Comparison of ENCODE assay signal across 8 cellular contexts in genomic region chr4:87390055-87390454, GRCh38. TPM values are rescaled to one million over a fixed set of nuclear protein-coding genes. Genes with fewer than 3 reads are reported as not detected.
DNase-seq lines count a peak whose midpoint lies in the region; ATAC-seq and TF ChIP-seq lines count a peak whose summit lies in the region.
"Not testable (repeated sequence)": the region's sequence is repeated elsewhere in the genome, so short reads cannot be mapped to it uniquely, and the experiment has no call there.

No MANE protein-coding gene starts in this region.

- H3K4me1 ChIP-seq in Karpas-422 (ENCODE audit: low read length) (peaks cover 17% of the 10 kb centered on the region), tibial artery (peaks cover 0 to 20% (median 12%) of the 10 kb centered on the region in 4 donors)
- H3K4me1 ChIP-seq in ovary (ENCODE audit: insufficient read depth), result not testable (repeated sequence)

- not testable (repeated sequence) for H3K79me2 ChIP-seq in Karpas-422 (ENCODE audit: low read length)

- H3K4me2 ChIP-seq in Karpas-422 (ENCODE audit: low read depth, low read length, poor library complexity, severe bottlenecking), result peak overlapping the region; percentile 88

- H3K4me3 ChIP-seq in Karpas-422 (ENCODE audit: low read length), result peak overlapping the region; percentile 76
- peak overlapping the region; percentile 70 for H3K4me3 ChIP-seq in ovary
- peak overlapping the region; percentile 74 to 79 for H3K4me3 ChIP-seq in tibial artery

- CTCF ChIA-PET in Calu3 (lab: Charles Lee), result interaction anchor here (0.6 kb wide), 1 partner anchor 48 kb away, joined by 5 read pairs; no protein-coding TSS in a partner anchor

- H4K20me1 ChIP-seq in Karpas-422 (ENCODE audit: insufficient read depth, low read depth, low read length), result not testable (repeated sequence)

- H3K4me3 Mint-ChIP-seq in Calu3 (ENCODE audit: low read depth, unreplicated experiment) (peak overlapping the region; percentile 77), endothelial cell (ENCODE audit: unreplicated experiment) (peak overlapping the region; percentile 95)

- H3K9me3 Mint-ChIP-seq in Calu3 (ENCODE audit: low read depth, unreplicated experiment); endothelial cell (ENCODE audit: unreplicated experiment): not testable (repeated sequence)
- H3K9me3 Mint-ChIP-seq in activated naive CD4-positive, alpha-beta T cell treated with anti-CD3 and anti-CD28 coated beads, Interleukin-2, amount 50 U/mL, for 72 hours, result peaks cover 0 to 12% of the 10 kb centered on the region in 2 donors

- H3K27ac Mint-ChIP-seq in Calu3 (ENCODE audit: unreplicated experiment), result peak overlapping the region; percentile 27
- peak overlapping the region; percentile 52 to 91 for H3K27ac Mint-ChIP-seq in activated naive CD4-positive, alpha-beta T cell treated with anti-CD3 and anti-CD28 coated beads, Interleukin-2, amount 50 U/mL, for 72 hours
- not testable (repeated sequence) for H3K27ac Mint-ChIP-seq in endothelial cell (ENCODE audit: unreplicated experiment)

- intact Hi-C loops in Calu3 (cut with micrococcal nuclease; ENCODE audit: unreplicated experiment); ovary (cut with DNase I): not testable (repeated sequence)
- intact Hi-C loops in tibial artery (cut with DNase I; ENCODE audit: low total_unique reads), result loop anchor here (2.0 kb wide), 1 partner anchor 33 kb away; the partner anchor contains the start of gene NUDT9

- TF ChIP-seq POLR2A in ovary (IDR thresholded peaks at IDR 0.05), result not testable (repeated sequence)

- ATAC-seq in SK-N-SH treated with all-trans-retinoic acid at 6 μM for 48 hours (peak; percentile 60), left lobe of liver (peak; percentile 6)
- ATAC-seq in activated naive CD4-positive, alpha-beta T cell treated with anti-CD3 and anti-CD28 coated beads, Interleukin-2, amount 50 U/mL, for 72 hours, result not testable (repeated sequence)

- not testable (repeated sequence) for H3K36me3 ChIP-seq in Karpas-422 (ENCODE audit: insufficient read depth, low read length); ovary; tibial artery

- not testable (repeated sequence) for H3K27ac ChIP-seq in Karpas-422 (ENCODE audit: low read length); ovary
- H3K27ac ChIP-seq in tibial artery, result peak overlapping the region; percentile 92 to 95

- not testable (repeated sequence) for H3K9me3 ChIP-seq in Karpas-422 (ENCODE audit: low read length); ovary; tibial artery

- H3K36me3 Mint-ChIP-seq in Calu3 (ENCODE audit: insufficient read depth, unreplicated experiment), result peaks cover 25% of the 10 kb centered on the region
- H3K36me3 Mint-ChIP-seq in activated naive CD4-positive, alpha-beta T cell treated with anti-CD3 and anti-CD28 coated beads, Interleukin-2, amount 50 U/mL, for 72 hours, result peaks cover 14 to 26% of the 10 kb centered on the region in 2 donors
- not testable (repeated sequence) for H3K36me3 Mint-ChIP-seq in endothelial cell (ENCODE audit: low read depth, unreplicated experiment)

- not testable (repeated sequence) for TF ChIP-seq EP300 in ovary (IDR thresholded peaks at IDR 0.05)

- H2AFZ ChIP-seq in Karpas-422 (ENCODE audit: low read length), result not testable (repeated sequence)

- H3K9me2 ChIP-seq in Karpas-422 (replicated peaks; ENCODE audit: insufficient read depth, low read length), result not testable (repeated sequence)

- BruUV-seq in Calu3 (replicated peaks; lab: Mats Ljungman, UMichigan), result not testable (repeated sequence)

- TF ChIP-seq CTCF in Calu3 (IDR thresholded peaks at IDR 0.05; ENCODE audit: unreplicated experiment); endothelial cell (IDR thresholded peaks at IDR 0.05; ENCODE audit: unreplicated experiment); ovary (IDR thresholded peaks at IDR 0.05); tibial artery (IDR thresholded peaks at IDR 0.05): not testable (repeated sequence)

- WGBS in ovary, 3 donors, result 61 to 72% (median 69%) methylated on average over 20 of the region's 20 CpGs

- H3K4me1 Mint-ChIP-seq in Calu3 (ENCODE audit: low read depth, unreplicated experiment) (peaks cover 28% of the 10 kb centered on the region), endothelial cell (ENCODE audit: unreplicated experiment) (peaks cover 19% of the 10 kb centered on the region)

- H3K27me3 ChIP-seq in Karpas-422 (ENCODE audit: low read length); ovary; tibial artery: not testable (repeated sequence)

- peak overlapping the region; percentile 78; the same call in 1 of the 2 replicates for H3K9ac ChIP-seq in Karpas-422 (ENCODE audit: low read length)

- not testable (repeated sequence) for H3K27me3 Mint-ChIP-seq in Calu3 (ENCODE audit: unreplicated experiment); endothelial cell (ENCODE audit: unreplicated experiment)

- peak; percentile 39 for DNase-seq in Calu3
- not testable (repeated sequence) for DNase-seq in Karpas-422; activated naive CD4-positive, alpha-beta T cell treated with anti-CD3 and anti-CD28 coated beads, Interleukin-2, amount 50 U/mL, for 72 hours (ENCODE audit: low spot score in 2 of 2); endothelial cell (ENCODE audit: low spot score); left lobe of liver (ENCODE audit: low spot score); ovary; tibial artery

RNA-seq across cellular contexts. Expression of gene HSD17B11, which starts 0.9 kb away (rescaled TPM):
- total RNA-seq in Calu3 (2022) (48.2 and 50.5 TPM in 2 replicates), endothelial cell (ENCODE audit: unreplicated experiment) (27.2 TPM), left lobe of liver (135 TPM), ovary (100 to 1,000 TPM in 1 of 7 donors, 10 to 100 TPM in 6; 33.0 to 106 (median 50.8) TPM)
- total RNA-seq in Karpas-422 (2014; rRNA removed; shearing (Covaris generic); ENCODE audit: low replicate concordance), result 4.7 and 31.0 TPM in 2 replicates
- total RNA-seq in activated naive CD4-positive, alpha-beta T cell treated with anti-CD3 and anti-CD28 coated beads, Interleukin-2, amount 50 U/mL, for 72 hours, result 10 to 100 TPM; 16.6 to 30.1 TPM
- 100 to 1,000 TPM in 1 of 2 donors, 10 to 100 TPM in 1; 85.8 to 106 TPM for polyA plus RNA-seq in ovary

RNA-seq across cellular contexts. Expression of gene NUDT9, which starts 32.3 kb away (rescaled TPM):
- total RNA-seq in Calu3 (2022) (15.7 and 16.8 TPM in 2 replicates), endothelial cell (ENCODE audit: unreplicated experiment) (16.6 TPM), left lobe of liver (21.4 TPM), ovary (10 to 100 TPM; 14.1 to 33.0 (median 27.0) TPM)
- total RNA-seq in Karpas-422 (2014; rRNA removed; shearing (Covaris generic); ENCODE audit: low replicate concordance), result 17.6 and 18.5 TPM in 2 replicates
- total RNA-seq in activated naive CD4-positive, alpha-beta T cell treated with anti-CD3 and anti-CD28 coated beads, Interleukin-2, amount 50 U/mL, for 72 hours, result 10 to 100 TPM in 1 of 2 donors, 1 to 10 TPM in 1; 9.7 to 12.0 TPM
- 10 to 100 TPM; 36.6 to 44.6 TPM for polyA plus RNA-seq in ovary
